8 cellular contexts compared by ENCODE assay signal in the genomic region with DNA sequence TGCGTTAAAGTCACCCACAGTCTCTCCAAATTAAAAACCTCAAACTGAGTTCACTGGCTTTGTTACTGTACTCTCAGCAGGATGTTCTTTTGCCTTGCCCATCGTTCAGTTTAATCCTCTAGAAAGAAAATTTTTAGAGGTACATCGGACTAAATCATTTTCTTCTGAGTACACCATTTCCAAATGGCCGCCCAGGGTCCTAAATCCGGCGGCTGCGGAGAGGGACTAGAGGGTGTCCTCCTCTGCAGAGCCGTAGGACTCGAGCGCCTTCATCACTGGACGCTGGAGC. TPM values are rescaled to one million over a fixed set of nuclear protein-coding genes. Genes with fewer than 3 reads are reported as not detected.
DNase-seq lines count a peak whose midpoint lies in the region; ATAC-seq, FAIRE-seq and TF ChIP-seq lines count a peak whose summit lies in the region.

No MANE protein-coding gene starts in this region.

- no peak overlapping the region for H3K9ac ChIP-seq in rectal smooth muscle tissue (ENCODE audit: low read length)

- H3K27me3 ChIP-seq in rectal smooth muscle tissue (ENCODE audit: control insufficient read depth, insufficient read depth, low read length) = no peaks in the 10 kb centered on the region

- H3K4me1 ChIP-seq in rectal smooth muscle tissue (ENCODE audit: control insufficient read depth, insufficient read depth, low read length) = no peaks in the 10 kb centered on the region

- DNase-seq in GM19239 (ENCODE audit: insufficient read length, low spot score) (no peak), NCI-H82 (lab: John Stamatoyannopoulos, UW) (peak; percentile 75), foreskin fibroblast (peak; percentile 51 to 82), urothelium cell line (ENCODE audit: low spot score) (no peak)

- no peak for ATAC-seq in esophagus mucosa
- ATAC-seq in GM18517 (IDR thresholded peaks at IDR 0.05; ENCODE audit: unreplicated experiment) = no peak
- no peak for ATAC-seq in GM21360 (IDR thresholded peaks at IDR 0.05; ENCODE audit: unreplicated experiment)

- no peak overlapping the region for H3K27ac ChIP-seq in rectal smooth muscle tissue (ENCODE audit: low read depth, low read length)

- no peak for TF ChIP-seq CTCF in foreskin fibroblast (IDR thresholded peaks at IDR 0.05; ENCODE audit: low read depth, low read length)

- no peaks in the 10 kb centered on the region for H3K36me3 ChIP-seq in rectal smooth muscle tissue (ENCODE audit: control insufficient read depth, insufficient read depth, low read length)

- peak; percentile 51 for FAIRE-seq in GM19239 (lab: Jason Lieb, UNC)
- FAIRE-seq in urothelium cell line (lab: Jason Lieb, UNC) = no peak

- H3K4me3 ChIP-seq in foreskin fibroblast (ENCODE audit: low read depth in 1 of 2, low read length in 2 of 2) = peak overlapping the region; percentile 79 to 88
- peak overlapping the region; percentile 77 for H3K4me3 ChIP-seq in rectal smooth muscle tissue (ENCODE audit: low read length)

RNA-seq across cellular contexts. Expression of a gene that starts 1.4 kb away (rescaled TPM):
- total RNA-seq in esophagus mucosa = 0.56 TPM

Comparison
In these comparisons a context has a peak if more than half of its experiments do, and no peak if none do; other contexts are left out.
1. DNase-seq: peak in NCI-H82 (single experiment) and foreskin fibroblast (2 of 2); none in GM19239 (single experiment) and urothelium cell line (single experiment).